ENCODE assay signal across 17 cellular contexts in genomic region chr15:76642671-76643070, GRCh38.
DNase-seq lines count a peak whose midpoint lies in the region; TF ChIP-seq lines count a peak whose summit lies in the region.
"Had no signal": no experiment of that assay in that cellular context is flagged by ENCODE, and none has a peak within 500 bp of the region (broad histone marks: within the 10 kb centered on the region; RNA-seq: fewer than 3 reads in every experiment).

No MANE protein-coding gene starts in this region.

- H3K27me3 ChIP-seq in BJ (ENCODE audit: control insufficient read depth, insufficient read depth, low read length) = no peaks in the 10 kb centered on the region
- H3K27me3 ChIP-seq in Peyer's patch = no peaks in the 10 kb centered on the region

- POLR2A ChIA-PET in BJ (lab: Charles Lee) = interaction anchor here (0.6 kb wide), 1 partner anchor 306 kb away, joined by 5 read pairs; the partner anchor contains the start of gene ISL2
- POLR2A ChIA-PET in activated CD4-positive, alpha-beta T cell treated with anti-CD3 and anti-CD28 coated beads, Interleukin-2, amount 10 ng/mL, durations not matched to agents 7 days and 5 days (lab: Charles Lee) = no interaction called here

- in situ Hi-C loops in GM13976 (cut with MboI; ENCODE audit: low sequenced_read_pairs, unreplicated experiment) = no loop called here

- H3K36me3 Mint-ChIP-seq in glutamatergic neuron (ENCODE audit: unreplicated experiment) = peaks cover 6% of the 10 kb centered on the region
- H3K36me3 Mint-ChIP-seq in activated CD4-positive, alpha-beta T cell treated with anti-CD3 and anti-CD28 coated beads, Interleukin-2, amount 10 ng/mL, durations not matched to agents 7 days and 5 days (ENCODE audit: low read depth) = peaks cover 7% of the 10 kb centered on the region

- peaks cover 2% of the 10 kb centered on the region for H3K9me3 Mint-ChIP-seq in glutamatergic neuron (ENCODE audit: unreplicated experiment)
- H3K9me3 Mint-ChIP-seq in activated CD4-positive, alpha-beta T cell treated with anti-CD3 and anti-CD28 coated beads, Interleukin-2, amount 10 ng/mL, durations not matched to agents 7 days and 5 days = peaks cover 6% of the 10 kb centered on the region
- H3K9me3 Mint-ChIP-seq: stimulated activated naive CD8-positive, alpha-beta T cell treated with anti-CD3 and anti-CD28 coated beads, Interleukin-15, Interleukin-2, amounts not matched to agents 100 ng/mL and 50 ng/mL, for 24 hours had no signal

- no peak for TF ChIP-seq POLR2A in Peyer's patch (IDR thresholded peaks at IDR 0.05)

- TF ChIP-seq CTCF in BJ (IDR thresholded peaks at IDR 0.05; ENCODE audit: insufficient read depth, low read depth, low read length) (peak; percentile 34; the same call in 1 of the 2 replicates), GM13976 (IDR thresholded peaks at IDR 0.05; ENCODE audit: borderline replicate concordance, control extremely low read depth, extremely low read depth, insufficient read depth, missing control alignments) (peak; percentile 27), Peyer's patch (IDR thresholded peaks at IDR 0.05) (peak in 5 of 6 experiments; percentile 23 to 36 (median 26)), glutamatergic neuron (IDR thresholded peaks at IDR 0.05; ENCODE audit: partially characterized antibody, unreplicated experiment) (peak; percentile 54)

- H3K4me1 ChIP-seq in Peyer's patch = no peaks in the 10 kb centered on the region

- H3K27ac Mint-ChIP-seq in glutamatergic neuron (ENCODE audit: unreplicated experiment) = no peak overlapping the region
- no peak overlapping the region for H3K27ac Mint-ChIP-seq in activated CD4-positive, alpha-beta T cell treated with anti-CD3 and anti-CD28 coated beads, Interleukin-2, amount 10 ng/mL, durations not matched to agents 7 days and 5 days
- H3K27ac Mint-ChIP-seq: stimulated activated naive CD8-positive, alpha-beta T cell treated with anti-CD3 and anti-CD28 coated beads, Interleukin-15, Interleukin-2, amounts not matched to agents 100 ng/mL and 50 ng/mL, for 24 hours had no signal

- H3K4me3 ChIP-seq in BJ (ENCODE audit: low read depth, low read length) (no peak overlapping the region), Peyer's patch (no peak overlapping the region)

- no peaks in the 10 kb centered on the region for H3K9me3 ChIP-seq in Peyer's patch

- DNase-seq in BJ (ENCODE audit: low read depth) = no peak
- no peak for DNase-seq in GM13976 (ENCODE audit: low spot score)
- no peak for DNase-seq in Peyer's patch
- no peak for DNase-seq in glutamatergic neuron
- no peak for DNase-seq in activated CD8-positive, alpha-beta memory T cell treated with anti-CD3 and anti-CD28 coated beads for 24 hours
- DNase-seq in activated CD4-positive, alpha-beta T cell treated with anti-CD3 and anti-CD28 coated beads, Interleukin-2, amount 10 ng/mL, durations not matched to agents 7 days and 5 days = no peak
- DNase-seq in NCI-H524 treated with DMSO at 0.1 percent for 48 hours (lab: John Stamatoyannopoulos, UW) = no peak
- DNase-seq in ecto neural progenitor cell (ENCODE audit: low spot score) = no peak
- DNase-seq: activated CD4-positive, alpha-beta T cell treated with anti-CD3 and anti-CD28 coated beads for 48 hours; activated gamma-delta T cell treated with Interleukin-2 at 50 U/mL for 16 hours; COR-L47; foreskin fibroblast; left colon; NCI-H1092; NCI-H526; occipital lobe had no signal

- CTCF ChIA-PET in BJ (lab: Yijun Ruan, JAX) = interaction anchor here (1.3 to 1.5 kb wide), 2 partner anchors 14 to 224 kb away, joined by 4 read pairs; no protein-coding TSS in a partner anchor
- CTCF ChIA-PET in activated CD4-positive, alpha-beta T cell treated with anti-CD3 and anti-CD28 coated beads, Interleukin-2, amount 10 ng/mL, durations not matched to agents 7 days and 5 days (lab: Charles Lee) = no interaction called here

- H3K36me3 ChIP-seq in BJ (ENCODE audit: control insufficient read depth, insufficient read depth, low read length) (no peaks in the 10 kb centered on the region), Peyer's patch (no peaks in the 10 kb centered on the region)

- no peak overlapping the region for H3K27ac ChIP-seq in Peyer's patch

- H3K4me1 Mint-ChIP-seq in glutamatergic neuron (ENCODE audit: low read depth, unreplicated experiment) = no peaks in the 10 kb centered on the region
- H3K4me1 Mint-ChIP-seq in activated CD4-positive, alpha-beta T cell treated with anti-CD3 and anti-CD28 coated beads, Interleukin-2, amount 10 ng/mL, durations not matched to agents 7 days and 5 days = no peaks in the 10 kb centered on the region

- H3K27me3 Mint-ChIP-seq in glutamatergic neuron (ENCODE audit: unreplicated experiment) = peaks cover 1% of the 10 kb centered on the region
- H3K27me3 Mint-ChIP-seq in activated CD4-positive, alpha-beta T cell treated with anti-CD3 and anti-CD28 coated beads, Interleukin-2, amount 10 ng/mL, durations not matched to agents 7 days and 5 days = no peaks in the 10 kb centered on the region
- H3K27me3 Mint-ChIP-seq: stimulated activated naive CD8-positive, alpha-beta T cell treated with anti-CD3 and anti-CD28 coated beads, Interleukin-15, Interleukin-2, amounts not matched to agents 100 ng/mL and 50 ng/mL, for 24 hours had no signal

- H3K4me3 Mint-ChIP-seq in glutamatergic neuron (ENCODE audit: unreplicated experiment) = no peak overlapping the region
- H3K4me3 Mint-ChIP-seq in activated CD4-positive, alpha-beta T cell treated with anti-CD3 and anti-CD28 coated beads, Interleukin-2, amount 10 ng/mL, durations not matched to agents 7 days and 5 days = no peak overlapping the region
- H3K4me3 Mint-ChIP-seq: stimulated activated naive CD8-positive, alpha-beta T cell treated with anti-CD3 and anti-CD28 coated beads, Interleukin-15, Interleukin-2, amounts not matched to agents 100 ng/mL and 50 ng/mL, for 24 hours had no signal
